In the genomic region with DNA sequence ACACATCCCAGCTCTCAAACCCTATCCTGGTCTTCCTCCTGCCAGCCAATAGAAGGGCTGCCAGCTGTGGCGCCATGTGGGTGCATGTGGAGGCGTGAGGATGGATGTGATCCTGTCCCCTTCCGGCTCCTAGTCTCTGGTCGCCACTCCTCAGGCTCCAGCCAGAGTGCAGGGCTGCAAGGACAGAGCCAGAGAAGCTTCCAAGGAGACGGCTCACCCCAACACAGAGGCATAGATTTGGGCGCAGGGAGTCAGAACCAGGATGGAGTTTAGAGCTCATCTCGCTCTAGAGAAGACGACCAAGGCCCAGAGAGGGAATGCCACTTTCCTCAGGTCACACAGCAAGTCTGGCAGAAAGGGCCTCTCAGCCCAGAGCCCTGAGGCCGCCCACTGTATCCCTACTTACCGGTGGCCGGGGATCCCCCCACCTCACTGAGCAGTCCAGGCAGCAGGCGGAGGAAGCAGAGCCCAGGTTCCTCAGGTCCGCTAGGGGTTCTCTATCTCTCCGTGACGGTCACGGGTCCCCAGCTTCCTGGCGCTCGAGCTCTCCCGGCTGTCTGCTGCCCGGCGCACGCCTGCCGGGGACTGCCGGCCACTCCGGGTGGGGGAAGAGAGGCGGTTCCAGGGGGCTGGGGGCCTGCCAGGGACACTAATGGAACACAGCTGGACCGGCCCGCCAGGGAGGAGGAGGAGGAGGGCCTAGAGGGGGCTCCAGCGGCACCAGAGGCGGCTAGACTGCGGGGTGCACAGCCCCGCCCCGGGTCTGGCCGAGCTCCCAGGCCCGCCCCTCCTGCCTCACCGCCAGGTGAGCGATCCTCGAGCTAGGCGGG, we compare ENCODE assay signal across 8 cellular contexts. TPM values are rescaled to one million over a fixed set of nuclear protein-coding genes. Genes with fewer than 3 reads are reported as not detected.
DNase-seq lines count a peak whose midpoint lies in the region; ATAC-seq and TF ChIP-seq lines count a peak whose summit lies in the region.
"Had no signal": no experiment of that assay in that cellular context is flagged by ENCODE, and none has a peak within 500 bp of the region (broad histone marks: within the 10 kb centered on the region; RNA-seq: fewer than 3 reads in every experiment).

Gene COL16A1, minus strand, starts transcription at position 587 of the 830 bp plus-strand sequence. CDS start 1,824 bp downstream, outside the sequence.

- H3K18ac ChIP-seq in trophoblast cell (ENCODE audit: low read length), result peak within 1 kb of the TSS; percentile 70

- peak within 1 kb of the TSS; percentile 42 for H2AK5ac ChIP-seq in trophoblast cell (ENCODE audit: low read length)

- peaks cover 40% of the 10 kb centered on the region for H3K4me1 Mint-ChIP-seq in activated naive CD8-positive, alpha-beta T cell treated with anti-CD3 and anti-CD28 coated beads, Interleukin-2, amount 10 ng/mL, durations not matched to agents 7 days and 5 days

- WGBS in trophoblast cell (ENCODE audit: extremely low coverage, insufficient coverage, insufficient read length), result no CpG with 5 or more reads among the region's 39 CpGs

- H3K27me3 ChIP-seq in HCT116 (ENCODE audit: insufficient read depth, low read length) (no peaks in the 10 kb centered on the region), trophoblast cell (ENCODE audit: insufficient read depth, low read length) (no peaks in the 10 kb centered on the region)

- peaks cover 47% of the 10 kb centered on the region for H3K79me1 ChIP-seq in trophoblast cell (ENCODE audit: low read length)

- H3K9me3 ChIP-seq in HCT116 (ENCODE audit: control insufficient read depth in 1 of 2, insufficient read depth in 1 of 2, low read depth in 1 of 2, low read length in 2 of 2), result no peaks in the 10 kb centered on the region
- H3K9me3 ChIP-seq in trophoblast cell (ENCODE audit: insufficient read depth, low read depth, low read length), result no peaks in the 10 kb centered on the region

- H3K9ac ChIP-seq in HCT116 (ENCODE audit: low read length) (no peak within 1 kb of the TSS), trophoblast cell (ENCODE audit: low read length) (peak within 1 kb of the TSS; percentile 81)

- peak within 1 kb of the TSS; percentile 87 for H3K14ac ChIP-seq in trophoblast cell (ENCODE audit: low read length)

- RAD21 ChIA-PET in HCT116 (lab: Charles Lee; ENCODE audit: low non-redundant PET in 1 of 2, low total read pairs in 2 of 2, uncharacterized antibody in 2 of 2, unreplicated experiment in 2 of 2), result no interaction called here

- ATAC-seq in HCT116 (no peak), left cardiac atrium (peak; percentile 73 to 75), GM21717 (IDR thresholded peaks at IDR 0.05; ENCODE audit: unreplicated experiment) (no peak)
- ATAC-seq in activated naive CD8-positive, alpha-beta T cell treated with anti-CD3 and anti-CD28 coated beads, Interleukin-2, amount 10 ng/mL, durations not matched to agents 7 days and 5 days (ENCODE audit: low read depth), result no peak

- intact Hi-C loops in HCT116 (cut with micrococcal nuclease), result no loop called here
- intact Hi-C loops in left cardiac atrium (cut with DNase I), result loop anchor here in 1 of 2 donors (5.0 kb wide), 1 partner anchor 36 kb away; no protein-coding TSS in a partner anchor

- peak within 1 kb of the TSS; percentile 88 for H4K91ac ChIP-seq in trophoblast cell (ENCODE audit: low read depth, low read length)

- no peak for TF ChIP-seq RAD21 in HCT116 (IDR thresholded peaks at IDR 0.05; ENCODE audit: low read depth)

- H2BK12ac ChIP-seq in trophoblast cell (ENCODE audit: low read length), result peak within 1 kb of the TSS; percentile 81

- POLR2A ChIA-PET in HCT116 (lab: Charles Lee), result no interaction called here
- POLR2A ChIA-PET in activated naive CD8-positive, alpha-beta T cell treated with anti-CD3 and anti-CD28 coated beads, Interleukin-2, amount 10 ng/mL, durations not matched to agents 7 days and 5 days (lab: Charles Lee), result no interaction called here

- BruUV-seq in HCT116 (replicated peaks; lab: Mats Ljungman, UMichigan), result no TSS peak

- no peaks in the 10 kb centered on the region for H4K20me1 ChIP-seq in HCT116 (ENCODE audit: insufficient read depth)

- no peak for TF ChIP-seq POLR2A in HCT116 (IDR thresholded peaks at IDR 0.05; ENCODE audit: borderline replicate concordance, extremely low read depth, insufficient read depth, insufficient read length)

- no peaks in the 10 kb centered on the region for H3K9me2 ChIP-seq in HCT116 (ENCODE audit: insufficient read depth)

- H3K27ac ChIP-seq in HCT116 (ENCODE audit: low read depth, low read length) (no peak within 1 kb of the TSS), trophoblast cell (ENCODE audit: low read depth, low read length) (peak within 1 kb of the TSS; percentile 65)

- peaks cover 46% of the 10 kb centered on the region for H3K27me3 Mint-ChIP-seq in activated naive CD8-positive, alpha-beta T cell treated with anti-CD3 and anti-CD28 coated beads, Interleukin-2, amount 10 ng/mL, durations not matched to agents 7 days and 5 days

- H2BK120ac ChIP-seq in trophoblast cell (ENCODE audit: insufficient read depth, low read length, poor library complexity), result peak within 1 kb of the TSS; percentile 84

- H3K36me3 Mint-ChIP-seq in activated naive CD8-positive, alpha-beta T cell treated with anti-CD3 and anti-CD28 coated beads, Interleukin-2, amount 10 ng/mL, durations not matched to agents 7 days and 5 days, result no peaks in the 10 kb centered on the region

- H3K36me3 ChIP-seq in HCT116 (ENCODE audit: control insufficient read depth in 1 of 2, insufficient read depth in 2 of 2, low read length in 2 of 2) (no peaks in the 10 kb centered on the region), trophoblast cell (ENCODE audit: control insufficient read depth in 1 of 2, insufficient read depth in 2 of 2, low read length in 2 of 2) (peaks cover 15% of the 10 kb centered on the region in 2 experiments)

- H3K4me1 ChIP-seq in HCT116 (ENCODE audit: control insufficient read depth in 1 of 2, insufficient read depth in 2 of 2, low read length in 2 of 2) (peaks cover 24 to 56% of the 10 kb centered on the region in 2 experiments), trophoblast cell (ENCODE audit: control insufficient read depth in 1 of 2, insufficient read depth in 2 of 2, low read length in 2 of 2) (peaks cover 51 to 60% of the 10 kb centered on the region in 2 experiments)

- H3K4me2 ChIP-seq in HCT116 (ENCODE audit: low read length) (peak within 1 kb of the TSS; percentile 12; the same call in 1 of the 2 replicates), trophoblast cell (ENCODE audit: low read length) (peak within 1 kb of the TSS; percentile 67)

- H2AFZ ChIP-seq in HCT116 (ENCODE audit: low read depth, low read length, poor library complexity, severe bottlenecking), result peak within 1 kb of the TSS; percentile 61
- H2AFZ ChIP-seq in trophoblast cell (ENCODE audit: insufficient read depth, low read length, poor library complexity), result peak within 1 kb of the TSS; percentile 60

- peak within 1 kb of the TSS; percentile 78 for H2BK5ac ChIP-seq in trophoblast cell (ENCODE audit: low read depth, low read length, poor library complexity)

- CTCF ChIA-PET in HCT116 (lab: Charles Lee), result interaction anchor here (1.8 kb wide), 1 partner anchor 11 kb away, joined by 17 read pairs; no protein-coding TSS in a partner anchor

- H3K9me3 Mint-ChIP-seq in activated naive CD8-positive, alpha-beta T cell treated with anti-CD3 and anti-CD28 coated beads, Interleukin-2, amount 10 ng/mL, durations not matched to agents 7 days and 5 days, result no peaks in the 10 kb centered on the region

- no peak within 1 kb of the TSS for H3K23ac ChIP-seq in trophoblast cell (ENCODE audit: low read length)

- H3K79me2 ChIP-seq in HCT116 (ENCODE audit: insufficient read depth, low read length) (no peaks in the 10 kb centered on the region), trophoblast cell (ENCODE audit: control insufficient read depth, insufficient read depth, low read length, poor library complexity) (peaks cover 12% of the 10 kb centered on the region)

- TF ChIP-seq CTCF in HCT116 (IDR thresholded peaks at IDR 0.05 in 2 of 3, conservative IDR thresholded peaks at IDR 0.05 in 1 of 3; ENCODE audit: borderline replicate concordance in 1 of 3, insufficient read depth in 1 of 3, low read depth in 2 of 3, low read length in 2 of 3), result no peak

- peak within 1 kb of the TSS; percentile 76 for H3K4ac ChIP-seq in trophoblast cell (ENCODE audit: low read depth, low read length)

- H4K8ac ChIP-seq in trophoblast cell (ENCODE audit: low read depth, low read length), result peak within 1 kb of the TSS; percentile 74

- peak within 1 kb of the TSS; percentile 32 for H4K12ac ChIP-seq in trophoblast cell (ENCODE audit: low read depth, low read length)

- DNase-seq in HCT116 (ENCODE audit: low read depth, low spot score) (no peak), left cardiac atrium (peak; percentile 75), trophoblast cell (no peak), T1000 (lab: John Stamatoyannopoulos, UW) (no peak)
- no peak for DNase-seq in activated naive CD8-positive, alpha-beta T cell treated with anti-CD3 and anti-CD28 coated beads, Interleukin-2, amount 10 ng/mL, durations not matched to agents 7 days and 5 days
- DNase-seq in activated naive CD4-positive, alpha-beta T cell (lab: John Stamatoyannopoulos, UW), result no peak

- H3K4me3 ChIP-seq in HCT116 (replicated peaks in 1 of 2; ENCODE audit: low read depth in 1 of 2, low read length in 2 of 2), result no peak within 1 kb of the TSS
- H3K4me3 ChIP-seq in trophoblast cell (ENCODE audit: low read depth, low read length), result peak within 1 kb of the TSS; percentile 68

- peak within 1 kb of the TSS; percentile 60 for H3K4me3 Mint-ChIP-seq in activated naive CD8-positive, alpha-beta T cell treated with anti-CD3 and anti-CD28 coated beads, Interleukin-2, amount 10 ng/mL, durations not matched to agents 7 days and 5 days

- H3K27ac Mint-ChIP-seq in activated naive CD8-positive, alpha-beta T cell treated with anti-CD3 and anti-CD28 coated beads, Interleukin-2, amount 10 ng/mL, durations not matched to agents 7 days and 5 days, result no peak within 1 kb of the TSS

TF ChIP-seq in HCT116, 20 proteins besides CTCF, POLR2A, EP300 and RAD21 (continues in another document):
- no peak for TF ChIP-seq SRF (IDR thresholded peaks at IDR 0.05; ENCODE audit: low read depth)
- TF ChIP-seq ZFX (IDR thresholded peaks at IDR 0.05), result no peak
- TF ChIP-seq SIN3A (IDR thresholded peaks at IDR 0.05; ENCODE audit: low read depth), result no peak
- no peak for TF ChIP-seq EZH2 (IDR thresholded peaks at IDR 0.05)
- no peak for TF ChIP-seq ZNF274 (IDR thresholded peaks at IDR 0.05; ENCODE audit: low read depth, low read length)
- TF ChIP-seq POLR2AphosphoS5 (IDR thresholded peaks at IDR 0.05; ENCODE audit: low read depth, low read length), result no peak
- TF ChIP-seq CBX3 (IDR thresholded peaks at IDR 0.05; ENCODE audit: low read depth), result no peak
- TF ChIP-seq ELF1 (IDR thresholded peaks at IDR 0.05; ENCODE audit: borderline replicate concordance, low read depth), result no peak
- no peak for TF ChIP-seq SP1 (IDR thresholded peaks at IDR 0.05; ENCODE audit: low read depth)
- TF ChIP-seq CEBPB (IDR thresholded peaks at IDR 0.05; ENCODE audit: low read depth), result no peak
- TF ChIP-seq EGR1 (IDR thresholded peaks at IDR 0.05; ENCODE audit: low read depth), result no peak

RNA-seq across cellular contexts. Expression of gene COL16A1, which starts in this region (rescaled TPM):
- total RNA-seq in HCT116 (2021; ENCODE audit: unreplicated experiment), result 2.2 TPM
- polyA plus RNA-seq in HCT116 (2012), result 1.3 and 1.5 TPM in 2 replicates
- total RNA-seq in activated naive CD8-positive, alpha-beta T cell treated with anti-CD3 and anti-CD28 coated beads, Interleukin-2, amount 10 ng/mL, durations not matched to agents 7 days and 5 days, result under 1 TPM in 1 of 2 experiments, not detected in 1; 0.14 TPM
- 10 to 100 TPM; 19.8 to 27.5 TPM for total RNA-seq in left cardiac atrium
- polyA plus RNA-seq in trophoblast cell (2013), result 43.1 and 44.2 TPM in 2 replicates
- total RNA-seq: T-helper 2 cell treated with Interferon-gamma antibody and Interleukin-4, amounts not matched to agents 100 ng/mL and 5 ng/mL, for 36 hours had no signal

Comparison
In these comparisons a context has a peak if more than half of its experiments do, and no peak if none do; other contexts are left out.
1. ATAC-seq: peak in left cardiac atrium (2 of 2); none in HCT116 (single experiment), activated naive CD8-positive, alpha-beta T cell treated with anti-CD3 and anti-CD28 coated beads, Interleukin-2, amount 10 ng/mL, durations not matched to agents 7 days and 5 days (single experiment) and GM21717 (single experiment).